2 cellular contexts compared by ENCODE assay signal in the genomic region with DNA sequence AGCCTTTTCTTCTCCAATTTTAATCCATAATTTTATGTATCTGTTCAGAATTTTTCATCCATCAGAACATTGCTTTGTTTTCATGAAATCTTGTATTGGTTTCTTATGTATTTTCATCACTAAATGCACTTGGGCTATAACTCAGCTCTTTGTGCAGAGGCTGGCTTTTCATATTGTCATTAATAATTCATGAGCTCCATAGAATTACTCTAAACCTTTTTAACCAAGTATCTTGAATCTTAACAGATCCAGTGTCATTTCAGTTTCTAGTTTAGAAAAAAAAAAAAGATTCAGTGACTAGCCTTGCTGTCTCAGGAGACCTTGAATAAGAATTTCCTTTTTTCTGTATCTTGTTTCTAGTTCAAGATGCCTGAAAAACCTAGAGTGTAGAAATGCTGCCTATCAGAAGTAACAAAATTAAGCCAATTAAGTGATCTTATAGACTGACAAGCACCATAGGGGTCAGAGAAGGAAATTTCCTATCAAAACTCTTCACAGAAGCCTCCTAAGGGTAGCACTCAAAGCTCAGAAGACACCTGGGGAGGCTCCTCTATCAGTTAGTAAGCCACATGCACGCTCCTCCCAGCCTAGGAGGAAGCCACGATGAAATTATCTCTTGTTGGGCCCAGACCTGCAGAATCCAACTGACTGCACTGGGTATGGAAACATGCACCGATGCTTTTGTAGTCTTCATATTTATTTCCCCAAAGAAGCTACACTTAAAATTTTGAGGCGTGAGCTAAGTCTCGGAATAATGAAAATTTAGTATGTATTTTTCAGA.
TF ChIP-seq lines count a peak whose summit lies in the region.

No MANE protein-coding gene starts in this region.

TF ChIP-seq in IMR-90, 13 proteins besides CTCF, POLR2A, EP300 and RAD21 (continued from another document):
- no peak for TF ChIP-seq MXI1 (IDR thresholded peaks at IDR 0.05; ENCODE audit: borderline replicate concordance, low read depth, low read length)
- TF ChIP-seq, protein P1, sequence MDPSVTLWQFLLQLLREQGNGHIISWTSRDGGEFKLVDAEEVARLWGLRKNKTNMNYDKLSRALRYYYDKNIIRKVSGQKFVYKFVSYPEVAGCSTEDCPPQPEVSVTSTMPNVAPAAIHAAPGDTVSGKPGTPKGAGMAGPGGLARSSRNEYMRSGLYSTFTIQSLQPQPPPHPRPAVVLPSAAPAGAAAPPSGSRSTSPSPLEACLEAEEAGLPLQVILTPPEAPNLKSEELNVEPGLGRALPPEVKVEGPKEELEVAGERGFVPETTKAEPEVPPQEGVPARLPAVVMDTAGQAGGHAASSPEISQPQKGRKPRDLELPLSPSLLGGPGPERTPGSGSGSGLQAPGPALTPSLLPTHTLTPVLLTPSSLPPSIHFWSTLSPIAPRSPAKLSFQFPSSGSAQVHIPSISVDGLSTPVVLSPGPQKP (IDR thresholded peaks at IDR 0.05; ENCODE audit: borderline replicate concordance, low read depth, low read length): no peak
- TF ChIP-seq MAFK (IDR thresholded peaks at IDR 0.05; ENCODE audit: low read depth, low read length): no peak
- no peak for TF ChIP-seq MAZ (IDR thresholded peaks at IDR 0.05; ENCODE audit: borderline replicate concordance, low read depth, low read length)
- no peak for TF ChIP-seq RCOR1 (IDR thresholded peaks at IDR 0.05; ENCODE audit: insufficient replicate concordance, low read length)
- TF ChIP-seq CEBPB (IDR thresholded peaks at IDR 0.05; ENCODE audit: low read depth, low read length): no peak

TF ChIP-seq in WTC11, 78 proteins besides CTCF, POLR2A, EP300 and RAD21 (continued from another document):
- TF ChIP-seq, protein P2, sequence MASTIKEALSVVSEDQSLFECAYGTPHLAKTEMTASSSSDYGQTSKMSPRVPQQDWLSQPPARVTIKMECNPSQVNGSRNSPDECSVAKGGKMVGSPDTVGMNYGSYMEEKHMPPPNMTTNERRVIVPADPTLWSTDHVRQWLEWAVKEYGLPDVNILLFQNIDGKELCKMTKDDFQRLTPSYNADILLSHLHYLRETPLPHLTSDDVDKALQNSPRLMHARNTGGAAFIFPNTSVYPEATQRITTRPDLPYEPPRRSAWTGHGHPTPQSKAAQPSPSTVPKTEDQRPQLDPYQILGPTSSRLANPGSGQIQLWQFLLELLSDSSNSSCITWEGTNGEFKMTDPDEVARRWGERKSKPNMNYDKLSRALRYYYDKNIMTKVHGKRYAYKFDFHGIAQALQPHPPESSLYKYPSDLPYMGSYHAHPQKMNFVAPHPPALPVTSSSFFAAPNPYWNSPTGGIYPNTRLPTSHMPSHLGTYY (CRISPR knock-in tag; IDR thresholded peaks at IDR 0.05): no peak
- no peak for TF ChIP-seq ELF4 (CRISPR knock-in tag; IDR thresholded peaks at IDR 0.05; ENCODE audit: low read depth)
- TF ChIP-seq GRHL2 (CRISPR knock-in tag; IDR thresholded peaks at IDR 0.05; ENCODE audit: insufficient replicate concordance, severe bottlenecking): no peak
- TF ChIP-seq NFYB (CRISPR knock-in tag; conservative IDR thresholded peaks at IDR 0.05; ENCODE audit: low read depth): no peak
- TF ChIP-seq, protein P3, sequence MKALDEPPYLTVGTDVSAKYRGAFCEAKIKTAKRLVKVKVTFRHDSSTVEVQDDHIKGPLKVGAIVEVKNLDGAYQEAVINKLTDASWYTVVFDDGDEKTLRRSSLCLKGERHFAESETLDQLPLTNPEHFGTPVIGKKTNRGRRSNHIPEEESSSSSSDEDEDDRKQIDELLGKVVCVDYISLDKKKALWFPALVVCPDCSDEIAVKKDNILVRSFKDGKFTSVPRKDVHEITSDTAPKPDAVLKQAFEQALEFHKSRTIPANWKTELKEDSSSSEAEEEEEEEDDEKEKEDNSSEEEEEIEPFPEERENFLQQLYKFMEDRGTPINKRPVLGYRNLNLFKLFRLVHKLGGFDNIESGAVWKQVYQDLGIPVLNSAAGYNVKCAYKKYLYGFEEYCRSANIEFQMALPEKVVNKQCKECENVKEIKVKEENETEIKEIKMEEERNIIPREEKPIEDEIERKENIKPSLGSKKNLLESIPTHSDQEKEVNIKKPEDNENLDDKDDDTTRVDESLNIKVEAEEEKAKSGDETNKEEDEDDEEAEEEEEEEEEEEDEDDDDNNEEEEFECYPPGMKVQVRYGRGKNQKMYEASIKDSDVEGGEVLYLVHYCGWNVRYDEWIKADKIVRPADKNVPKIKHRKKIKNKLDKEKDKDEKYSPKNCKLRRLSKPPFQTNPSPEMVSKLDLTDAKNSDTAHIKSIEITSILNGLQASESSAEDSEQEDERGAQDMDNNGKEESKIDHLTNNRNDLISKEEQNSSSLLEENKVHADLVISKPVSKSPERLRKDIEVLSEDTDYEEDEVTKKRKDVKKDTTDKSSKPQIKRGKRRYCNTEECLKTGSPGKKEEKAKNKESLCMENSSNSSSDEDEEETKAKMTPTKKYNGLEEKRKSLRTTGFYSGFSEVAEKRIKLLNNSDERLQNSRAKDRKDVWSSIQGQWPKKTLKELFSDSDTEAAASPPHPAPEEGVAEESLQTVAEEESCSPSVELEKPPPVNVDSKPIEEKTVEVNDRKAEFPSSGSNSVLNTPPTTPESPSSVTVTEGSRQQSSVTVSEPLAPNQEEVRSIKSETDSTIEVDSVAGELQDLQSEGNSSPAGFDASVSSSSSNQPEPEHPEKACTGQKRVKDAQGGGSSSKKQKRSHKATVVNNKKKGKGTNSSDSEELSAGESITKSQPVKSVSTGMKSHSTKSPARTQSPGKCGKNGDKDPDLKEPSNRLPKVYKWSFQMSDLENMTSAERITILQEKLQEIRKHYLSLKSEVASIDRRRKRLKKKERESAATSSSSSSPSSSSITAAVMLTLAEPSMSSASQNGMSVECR (CRISPR knock-in tag; IDR thresholded peaks at IDR 0.05; ENCODE audit: borderline replicate concordance): no peak
- TF ChIP-seq CREB1 (CRISPR knock-in tag; IDR thresholded peaks at IDR 0.05): no peak
- no peak for TF ChIP-seq ZNF219 (CRISPR knock-in tag; IDR thresholded peaks at IDR 0.05; ENCODE audit: borderline replicate concordance)
- no peak for TF ChIP-seq ZNF671 (CRISPR knock-in tag; IDR thresholded peaks at IDR 0.05)
- no peak for TF ChIP-seq MXD4 (CRISPR knock-in tag; IDR thresholded peaks at IDR 0.05; ENCODE audit: borderline replicate concordance)
- TF ChIP-seq FOXJ3 (CRISPR knock-in tag; IDR thresholded peaks at IDR 0.05; ENCODE audit: borderline replicate concordance): no peak
- TF ChIP-seq, protein P4, sequence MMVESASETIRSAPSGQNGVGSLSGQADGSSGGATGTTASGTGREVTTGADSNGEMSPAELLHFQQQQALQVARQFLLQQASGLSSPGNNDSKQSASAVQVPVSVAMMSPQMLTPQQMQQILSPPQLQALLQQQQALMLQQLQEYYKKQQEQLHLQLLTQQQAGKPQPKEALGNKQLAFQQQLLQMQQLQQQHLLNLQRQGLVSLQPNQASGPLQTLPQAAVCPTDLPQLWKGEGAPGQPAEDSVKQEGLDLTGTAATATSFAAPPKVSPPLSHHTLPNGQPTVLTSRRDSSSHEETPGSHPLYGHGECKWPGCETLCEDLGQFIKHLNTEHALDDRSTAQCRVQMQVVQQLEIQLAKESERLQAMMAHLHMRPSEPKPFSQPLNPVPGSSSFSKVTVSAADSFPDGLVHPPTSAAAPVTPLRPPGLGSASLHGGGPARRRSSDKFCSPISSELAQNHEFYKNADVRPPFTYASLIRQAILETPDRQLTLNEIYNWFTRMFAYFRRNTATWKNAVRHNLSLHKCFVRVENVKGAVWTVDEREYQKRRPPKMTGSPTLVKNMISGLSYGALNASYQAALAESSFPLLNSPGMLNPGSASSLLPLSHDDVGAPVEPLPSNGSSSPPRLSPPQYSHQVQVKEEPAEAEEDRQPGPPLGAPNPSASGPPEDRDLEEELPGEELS (CRISPR knock-in tag; IDR thresholded peaks at IDR 0.05): no peak
- TF ChIP-seq NFATC4 (CRISPR knock-in tag; IDR thresholded peaks at IDR 0.05): no peak
- TF ChIP-seq NR3C1 (CRISPR knock-in tag; conservative IDR thresholded peaks at IDR 0.05; ENCODE audit: low read depth): no peak
- TF ChIP-seq ZNF416 (CRISPR knock-in tag; IDR thresholded peaks at IDR 0.05): no peak
